ENCODE assay signal across 1 cellular context in genomic region chr1:27979859-27980201, GRCh38.
TF ChIP-seq lines count a peak whose summit lies in the region.

No MANE protein-coding gene starts in this region.

TF ChIP-seq in SK-N-SH treated with all-trans-retinoic acid at 6 μM for 48 hours, 23 proteins besides CTCF, POLR2A, EP300 and RAD21 (continued from another document):
- TF ChIP-seq PATZ1 (CRISPR knock-in tag; IDR thresholded peaks at IDR 0.05; ENCODE audit: borderline replicate concordance) (no peak), ISL1 (CRISPR knock-in tag; IDR thresholded peaks at IDR 0.05) (no peak)
- TF ChIP-seq, protein P1, sequence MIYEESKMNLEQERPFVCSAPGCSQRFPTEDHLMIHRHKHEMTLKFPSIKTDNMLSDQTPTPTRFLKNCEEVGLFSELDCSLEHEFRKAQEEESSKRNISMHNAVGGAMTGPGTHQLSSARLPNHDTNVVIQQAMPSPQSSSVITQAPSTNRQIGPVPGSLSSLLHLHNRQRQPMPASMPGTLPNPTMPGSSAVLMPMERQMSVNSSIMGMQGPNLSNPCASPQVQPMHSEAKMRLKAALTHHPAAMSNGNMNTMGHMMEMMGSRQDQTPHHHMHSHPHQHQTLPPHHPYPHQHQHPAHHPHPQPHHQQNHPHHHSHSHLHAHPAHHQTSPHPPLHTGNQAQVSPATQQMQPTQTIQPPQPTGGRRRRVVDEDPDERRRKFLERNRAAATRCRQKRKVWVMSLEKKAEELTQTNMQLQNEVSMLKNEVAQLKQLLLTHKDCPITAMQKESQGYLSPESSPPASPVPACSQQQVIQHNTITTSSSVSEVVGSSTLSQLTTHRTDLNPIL (CRISPR knock-in tag; IDR thresholded peaks at IDR 0.05; ENCODE audit: low read depth): no peak
TF ChIP-seq in SK-N-SH treated with all-trans-retinoic acid at 6 μM for 48 hours: peak in this region for 0.
